Comparison of ENCODE assay signal across 10 cellular contexts in the genomic region with DNA sequence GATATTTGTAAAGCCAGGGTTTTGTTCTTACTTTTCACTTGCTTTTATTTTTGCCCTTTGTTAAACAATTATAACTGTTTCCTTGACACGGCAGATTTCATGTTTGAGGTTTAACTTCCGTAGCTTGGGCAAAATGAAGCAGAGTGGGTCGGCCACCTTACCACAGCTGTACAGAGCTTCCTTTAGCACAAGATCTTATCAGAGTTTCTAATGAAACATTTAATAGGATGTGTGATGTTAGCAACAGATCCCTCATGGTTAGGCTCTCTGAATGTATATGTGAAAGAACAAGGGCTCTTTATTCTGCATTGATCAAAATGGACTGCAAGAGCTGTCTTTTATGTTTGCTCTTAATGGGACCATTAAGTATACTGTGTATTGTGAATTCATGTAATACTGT. TPM values are rescaled to one million over a fixed set of nuclear protein-coding genes. Genes with fewer than 3 reads are reported as not detected.
A peak's percentile ranks its signal among the peaks of the same experiment; 100 is the strongest.
DNase-seq lines count a peak whose midpoint lies in the region; TF ChIP-seq lines count a peak whose summit lies in the region.
"Had no signal": no experiment of that assay in that cellular context is flagged by ENCODE, and none has a peak within 500 bp of the region (broad histone marks: within the 10 kb centered on the region; RNA-seq: fewer than 3 reads in every experiment).

No MANE protein-coding gene starts in this region.

- TF ChIP-seq CTCF in Loucy (conservative IDR thresholded peaks at IDR 0.05; ENCODE audit: low read length) = no peak

- H3K9ac ChIP-seq in Loucy (ENCODE audit: low read depth, low read length, poor library complexity, severe bottlenecking) (peak overlapping the region; percentile 62), Karpas-422 (ENCODE audit: low read length) (no peak overlapping the region)
- H3K9ac ChIP-seq: KMS-11 had no signal

- H4K20me1 ChIP-seq in Loucy (ENCODE audit: insufficient read depth, low read length, poor library complexity, severe bottlenecking) = no peaks in the 10 kb centered on the region
- no peaks in the 10 kb centered on the region for H4K20me1 ChIP-seq in Karpas-422 (ENCODE audit: insufficient read depth, low read depth, low read length)

- no peaks in the 10 kb centered on the region for H3K9me3 Mint-ChIP-seq in activated naive CD4-positive, alpha-beta T cell treated with anti-CD3 and anti-CD28 coated beads for 36 hours
- no peaks in the 10 kb centered on the region for H3K9me3 Mint-ChIP-seq in activated naive CD8-positive, alpha-beta T cell (ENCODE audit: low read depth)

- H3K27me3 Mint-ChIP-seq in activated naive CD4-positive, alpha-beta T cell treated with anti-CD3 and anti-CD28 coated beads for 36 hours (ENCODE audit: low read depth) = no peaks in the 10 kb centered on the region
- no peaks in the 10 kb centered on the region for H3K27me3 Mint-ChIP-seq in activated naive CD8-positive, alpha-beta T cell

- H3K4me2 ChIP-seq in Loucy (ENCODE audit: low read depth, low read length, poor library complexity, severe bottlenecking) (peak overlapping the region; percentile 84), Karpas-422 (ENCODE audit: low read depth, low read length, poor library complexity, severe bottlenecking) (no peak overlapping the region)
- H3K4me2 ChIP-seq: KMS-11 had no signal

- peak overlapping the region; percentile 46 for H3K27ac ChIP-seq in substantia nigra (ENCODE audit: low read depth, low read length, poor library complexity, severe bottlenecking)
- H3K27ac ChIP-seq in Karpas-422 (ENCODE audit: low read length) = no peak overlapping the region
- H3K27ac ChIP-seq: C4-2B, KMS-11 had no signal

- DNase-seq in activated naive CD4-positive, alpha-beta T cell treated with anti-CD3 and anti-CD28 coated beads for 36 hours = peak; percentile 49
- no peak for DNase-seq in activated naive CD4-positive, alpha-beta T cell treated with anti-CD3 and anti-CD28 coated beads, Interleukin-2, amount 50 U/mL, for 16 hours
- no peak for DNase-seq in substantia nigra (lab: John Stamatoyannopoulos, UW)
- DNase-seq in Karpas-422 = no peak
- DNase-seq in NCI-H524 (lab: John Stamatoyannopoulos, UW) = no peak
- no peak for DNase-seq in NCI-H1105 treated with DMSO at 0.1 percent for 48 hours (lab: John Stamatoyannopoulos, UW)

- H3K4me1 ChIP-seq in Loucy (ENCODE audit: insufficient read depth, low read length, poor library complexity, severe bottlenecking) (peaks cover 36% of the 10 kb centered on the region), Karpas-422 (ENCODE audit: low read length) (peaks cover 4% of the 10 kb centered on the region; the same call in 1 of the 2 replicates)

- H3K9me3 ChIP-seq in Loucy (ENCODE audit: insufficient read depth, low read depth, low read length) (no peaks in the 10 kb centered on the region), Karpas-422 (ENCODE audit: low read length) (no peaks in the 10 kb centered on the region)

- peaks cover 9% of the 10 kb centered on the region for H3F3A ChIP-seq in Loucy (ENCODE audit: low read depth)

- no peaks in the 10 kb centered on the region for H3K9me2 ChIP-seq in Loucy (replicated peaks; ENCODE audit: low read depth, low read length)
- no peaks in the 10 kb centered on the region for H3K9me2 ChIP-seq in Karpas-422 (replicated peaks; ENCODE audit: insufficient read depth, low read length)

- H3K36me3 ChIP-seq in Loucy (ENCODE audit: insufficient read depth, low read length) (peaks cover 43% of the 10 kb centered on the region), Karpas-422 (ENCODE audit: insufficient read depth, low read length) (no peaks in the 10 kb centered on the region)

- peak overlapping the region; percentile 82 for H3K27ac Mint-ChIP-seq in activated naive CD4-positive, alpha-beta T cell treated with anti-CD3 and anti-CD28 coated beads for 36 hours
- H3K27ac Mint-ChIP-seq in activated naive CD8-positive, alpha-beta T cell = peak overlapping the region; percentile 90

- peak overlapping the region; percentile 54 for H3K4me3 Mint-ChIP-seq in activated naive CD4-positive, alpha-beta T cell treated with anti-CD3 and anti-CD28 coated beads for 36 hours
- H3K4me3 Mint-ChIP-seq in activated naive CD8-positive, alpha-beta T cell = peak overlapping the region; percentile 76

- H3K4me1 Mint-ChIP-seq in activated naive CD4-positive, alpha-beta T cell treated with anti-CD3 and anti-CD28 coated beads for 36 hours (ENCODE audit: low read depth) = peaks cover 36% of the 10 kb centered on the region
- H3K4me1 Mint-ChIP-seq in activated naive CD8-positive, alpha-beta T cell (ENCODE audit: low read depth) = peaks cover 57% of the 10 kb centered on the region

- H2AFZ ChIP-seq in Loucy (ENCODE audit: low read length) (no peak overlapping the region), Karpas-422 (ENCODE audit: low read length) (no peak overlapping the region)

- H3K4me3 ChIP-seq in Loucy (ENCODE audit: low read length, poor library complexity, severe bottlenecking) (peak overlapping the region; percentile 67), Karpas-422 (ENCODE audit: low read length) (no peak overlapping the region)

- H3K36me3 Mint-ChIP-seq in activated naive CD4-positive, alpha-beta T cell treated with anti-CD3 and anti-CD28 coated beads for 36 hours (ENCODE audit: low read depth) = peaks cover 24% of the 10 kb centered on the region
- peaks cover 16% of the 10 kb centered on the region for H3K36me3 Mint-ChIP-seq in activated naive CD8-positive, alpha-beta T cell

- H3K27me3 ChIP-seq in Loucy (ENCODE audit: insufficient read depth, low read length, poor library complexity, severe bottlenecking) (no peaks in the 10 kb centered on the region), Karpas-422 (ENCODE audit: low read length) (no peaks in the 10 kb centered on the region)

- CTCF ChIA-PET in activated naive CD4-positive, alpha-beta T cell treated with anti-CD3 and anti-CD28 coated beads for 36 hours (lab: Charles Lee) = interaction anchor here (0.7 to 1.7 kb wide), 3 partner anchors 10 to 32 kb away, joined by 3 to 7 read pairs (median 5); a partner anchor contains a TSS

- H3K79me2 ChIP-seq in Loucy (ENCODE audit: insufficient read depth, low read length) (peaks cover 3% of the 10 kb centered on the region; the same call in 1 of the 2 replicates), Karpas-422 (ENCODE audit: low read length) (no peaks in the 10 kb centered on the region)

- intact Hi-C loops in activated naive CD4-positive, alpha-beta T cell treated with anti-CD3 and anti-CD28 coated beads for 36 hours (cut with micrococcal nuclease) = loop anchor here (1.0 to 2.0 kb wide), 2 partner anchors 22 to 44 kb away; no protein-coding TSS in a partner anchor

RNA-seq across cellular contexts. Expression of a gene that starts 22.3 kb away (rescaled TPM):
- 10 to 100 TPM; 11.4 to 12.0 TPM for total RNA-seq in activated naive CD4-positive, alpha-beta T cell treated with anti-CD3 and anti-CD28 coated beads for 36 hours
- not detected in 2 replicates for total RNA-seq in Karpas-422 (2014; rRNA removed; shearing (Covaris generic); ENCODE audit: low replicate concordance)

RNA-seq across cellular contexts. Expression of a gene that starts 50.7 kb away (rescaled TPM):
- 10 to 100 TPM; 75.4 to 85.5 TPM for total RNA-seq in activated naive CD4-positive, alpha-beta T cell treated with anti-CD3 and anti-CD28 coated beads for 36 hours
- total RNA-seq in Karpas-422 (2014; rRNA removed; shearing (Covaris generic); ENCODE audit: low replicate concordance) = 21.8 and 34.0 TPM in 2 replicates

Comparison
In these comparisons a context has a peak if more than half of its experiments do, and no peak if none do; other contexts are left out.
1. RNA of a gene that starts 22.3 kb away (total RNA-seq): 11.4 to 12.0 TPM in activated naive CD4-positive, alpha-beta T cell treated with anti-CD3 and anti-CD28 coated beads for 36 hours; not detected in Karpas-422; every median in the first group is over 10 times any median in the second.